30 cellular contexts compared by ENCODE assay signal in genomic region chr16:66375451-66375850, GRCh38. TPM values are rescaled to one million over a fixed set of nuclear protein-coding genes. Genes with fewer than 3 reads are reported as not detected.
"Had no signal": no experiment of that assay in that cellular context is flagged by ENCODE, and none has a peak within 500 bp of the region (broad histone marks: within the 10 kb centered on the region; RNA-seq: fewer than 3 reads in every experiment).

No MANE protein-coding gene starts in this region.

- H3K27ac ChIP-seq: ascending aorta, foreskin keratinocyte, VCaP had no signal

- DNase-seq: activated CD4-positive, alpha-beta memory T cell treated with anti-CD3 and anti-CD28 coated beads, Interleukin-2, amount 10 ng/mL, durations not matched to agents 7 days and 5 days; activated CD4-positive, alpha-beta T cell treated with anti-CD3 and anti-CD28 coated beads for 1 hour; activated CD4-positive, alpha-beta T cell treated with anti-CD3 and anti-CD28 coated beads for 4 hours; activated CD4-positive, alpha-beta T cell treated with anti-CD3 and anti-CD28 coated beads, Interleukin-2, amount 10 ng/mL, durations not matched to agents 7 days and 5 days; activated CD4-positive, alpha-beta T cell treated with anti-CD3 and anti-CD28 coated beads, Interleukin-2, amount 50 U/mL, for 4 hours; activated CD8-positive, alpha-beta memory T cell treated with anti-CD3 and anti-CD28 coated beads, Interleukin-2, amount 50 U/mL, for 48 hours; activated gamma-delta T cell; activated naive CD4-positive, alpha-beta T cell; activated naive CD4-positive, alpha-beta T cell treated with anti-CD3 and anti-CD28 coated beads, Interleukin-2, amount 10 ng/mL, durations not matched to agents 7 days and 5 days; activated naive CD8-positive, alpha-beta T cell treated with anti-CD3 and anti-CD28 coated beads, Interleukin-2, amount 10 ng/mL, durations not matched to agents 7 days and 5 days; activated T-cell treated with anti-CD3 and anti-CD28 coated beads for 4 hours; activated T-cell treated with anti-CD3 and anti-CD28 coated beads, Interleukin-2, amount 50 U/mL, for 24 hours; activated T-cell treated with anti-CD3 and anti-CD28 coated beads, Interleukin-2, amount 50 U/mL, for 72 hours; cortex of kidney; effector memory CD4-positive, alpha-beta T cell; endodermal cell; erythroblast; foreskin keratinocyte; gastrocnemius medialis; glutamatergic neuron; heart left ventricle; T-helper 2 cell had no signal

- H3K4me3 ChIP-seq: ascending aorta, esophagus muscularis mucosa, gastrocnemius medialis had no signal

- H3K36me3 ChIP-seq: ascending aorta, gastrocnemius medialis had no signal

- H3K9me3 ChIP-seq: ascending aorta, esophagus muscularis mucosa, gastrocnemius medialis, heart left ventricle had no signal

- H3K27me3 ChIP-seq: ascending aorta, esophagus muscularis mucosa, foreskin keratinocyte, gastrocnemius medialis, heart left ventricle had no signal

- ATAC-seq: activated naive CD4-positive, alpha-beta T cell treated with anti-CD3 and anti-CD28 coated beads, Interleukin-2, amount 50 U/mL, for 72 hours; activated T-cell treated with anti-CD3 and anti-CD28 coated beads, Interleukin-2, amount 50 U/mL, for 72 hours; foreskin keratinocyte; gastrocnemius medialis; heart left ventricle; WTC11 had no signal

- H3K4me1 ChIP-seq: ascending aorta, foreskin keratinocyte had no signal

RNA-seq across cellular contexts. Expression of gene CDH5, which starts 9.0 kb away (rescaled TPM):
- total RNA-seq: activated CD4-positive, alpha-beta memory T cell treated with anti-CD3 and anti-CD28 coated beads, Interleukin-2, amount 10 ng/mL, durations not matched to agents 7 days and 5 days; activated CD4-positive, alpha-beta T cell treated with anti-CD3 and anti-CD28 coated beads, Interleukin-2, amount 10 ng/mL, durations not matched to agents 7 days and 5 days; activated naive CD4-positive, alpha-beta T cell treated with anti-CD3 and anti-CD28 coated beads, Interleukin-2, amount 50 U/mL, for 72 hours; activated naive CD8-positive, alpha-beta T cell treated with anti-CD3 and anti-CD28 coated beads, Interleukin-2, amount 10 ng/mL, durations not matched to agents 7 days and 5 days; activated T-cell treated with anti-CD3 and anti-CD28 coated beads, Interleukin-2, amount 50 U/mL, for 72 hours; bronchial epithelial cell; chondrocyte; T-helper 1 cell treated with Interleukin-12 subunit alpha and Interleukin-12 subunit beta and Interleukin-4 antibody, amounts not matched to agents 30 ng/mL and 1 ng/mL, for 36 hours had no signal
- polyA plus RNA-seq: foreskin keratinocyte had no signal

RNA-seq across cellular contexts. Expression of gene BEAN1, which starts 51.6 kb away (rescaled TPM):
- total RNA-seq: activated CD4-positive, alpha-beta memory T cell treated with anti-CD3 and anti-CD28 coated beads, Interleukin-2, amount 10 ng/mL, durations not matched to agents 7 days and 5 days; activated CD4-positive, alpha-beta T cell treated with anti-CD3 and anti-CD28 coated beads, Interleukin-2, amount 10 ng/mL, durations not matched to agents 7 days and 5 days; activated naive CD4-positive, alpha-beta T cell treated with anti-CD3 and anti-CD28 coated beads, Interleukin-2, amount 50 U/mL, for 72 hours; activated naive CD8-positive, alpha-beta T cell treated with anti-CD3 and anti-CD28 coated beads, Interleukin-2, amount 10 ng/mL, durations not matched to agents 7 days and 5 days; activated T-cell treated with anti-CD3 and anti-CD28 coated beads, Interleukin-2, amount 50 U/mL, for 72 hours; ascending aorta; bronchial epithelial cell; gastrocnemius medialis; T-helper 1 cell treated with Interleukin-12 subunit alpha and Interleukin-12 subunit beta and Interleukin-4 antibody, amounts not matched to agents 30 ng/mL and 1 ng/mL, for 36 hours; WTC11 had no signal
